ENCODE assay signal across 8 cellular contexts in genomic region chr19:41928221-41928683, GRCh38. TPM values are rescaled to one million over a fixed set of nuclear protein-coding genes. Genes with fewer than 3 reads are reported as not detected.
A peak's percentile ranks its signal among the peaks of the same experiment; 100 is the strongest.
DNase-seq lines count a peak whose midpoint lies in the region; ATAC-seq, FAIRE-seq and TF ChIP-seq lines count a peak whose summit lies in the region.

TSS of gene ERFL (minus strand) at chr19:41928449. CDS start at chr19:41912919, 15,530 bp downstream.

- POLR2A ChIA-PET in A549 (lab: Yijun Ruan, JAX) = interaction anchor here (0.6 to 1.0 kb wide), 2 partner anchors 55 to 68 kb away, joined by 3 to 5 read pairs; partner anchors contain the start of gene RPS19

- peak within 1 kb of the TSS; percentile 99 for H3K4me2 ChIP-seq in A549

- no peak within 1 kb of the TSS for H3K4me3 Mint-ChIP-seq in T-helper 17 cell

- H3K27ac Mint-ChIP-seq in T-helper 17 cell = no peak within 1 kb of the TSS

- TF ChIP-seq POLR2A in A549 (IDR thresholded peaks at IDR 0.05; ENCODE audit: low read length) = no peak
- TF ChIP-seq POLR2A in gastrocnemius medialis (IDR thresholded peaks at IDR 0.05) = no peak

- peaks cover 18% of the 10 kb centered on the region for H3K4me1 Mint-ChIP-seq in T-helper 17 cell

- H3K9me3 ChIP-seq in A549 (no peaks in the 10 kb centered on the region), T-helper 17 cell (ENCODE audit: control insufficient read depth, low read length, poor library complexity, severe bottlenecking) (no peaks in the 10 kb centered on the region), gastrocnemius medialis (no peaks in the 10 kb centered on the region)

- in situ Hi-C loops in gastrocnemius medialis (cut with MboI; ENCODE audit: low sequenced_read_pairs in 4 of 4) = no loop called here

- DNase-seq in A549 (ENCODE audit: low read depth in 1 of 2, low spot score in 1 of 2) = no peak
- DNase-seq in T-helper 17 cell = no peak
- DNase-seq in fibroblast of villous mesenchyme (ENCODE audit: low read depth) = peak; percentile 8
- DNase-seq in gastrocnemius medialis = no peak

- intact Hi-C loops in gastrocnemius medialis (cut with DNase I; ENCODE audit: low total_unique reads) = no loop called here

- CTCF ChIA-PET in A549 (lab: Yijun Ruan, JAX) = interaction anchor here (0.9 to 9.9 kb wide), 8 partner anchors 9 to 93 kb away, joined by 3 to 163 read pairs (median 5); partner anchors contain the start of genes CD79A and RABAC1

- H3K36me3 ChIP-seq in gastrocnemius medialis = no peaks in the 10 kb centered on the region

- H3K27me3 Mint-ChIP-seq in T-helper 17 cell = peaks cover 3% of the 10 kb centered on the region

- H3K4me1 ChIP-seq in A549 (peaks cover 13% of the 10 kb centered on the region; the same call in 1 of the 3 replicates), gastrocnemius medialis (peaks cover 0 to 9% of the 10 kb centered on the region in 2 donors)

- 1% methylated on average over 49 of the region's 49 CpGs for WGBS in A549 (ENCODE audit: missing lambda C conversion rate)

- H3K4me3 ChIP-seq in A549 (peak within 1 kb of the TSS; percentile 59), GM12875 (ENCODE audit: low read depth, low read length) (peak within 1 kb of the TSS; percentile 54), fibroblast of villous mesenchyme (ENCODE audit: low read depth, low read length) (peak within 1 kb of the TSS; percentile 58), gastrocnemius medialis (peak within 1 kb of the TSS in 3 of 4 donors; percentile 26 to 39 (median 34))

- H3K27ac ChIP-seq in A549 (peak within 1 kb of the TSS; percentile 29 to 77; a peak in 4 of 6 replicates), gastrocnemius medialis (no peak within 1 kb of the TSS)

- TF ChIP-seq RAD21 in A549 (conservative IDR thresholded peaks at IDR 0.05 in 1 of 2, IDR thresholded peaks at IDR 0.05 in 1 of 2) = no peak

- peaks cover 7% of the 10 kb centered on the region for H3K36me3 Mint-ChIP-seq in T-helper 17 cell (ENCODE audit: low read depth)

- ATAC-seq in A549 (peak; percentile 33 to 61), T-helper 17 cell (peak; percentile 47), gastrocnemius medialis (no peak), GM18502 (IDR thresholded peaks at IDR 0.05; ENCODE audit: poor library complexity, unreplicated experiment) (no peak), HG03469 (IDR thresholded peaks at IDR 0.05; ENCODE audit: unreplicated experiment) (no peak), HG02610 (IDR thresholded peaks at IDR 0.05; ENCODE audit: unreplicated experiment) (no peak)

- TF ChIP-seq CTCF in A549 (IDR thresholded peaks at IDR 0.05) = 0 out of 3 replicates have a peak, but pooled peaks have one; percentile 21
- no peak for TF ChIP-seq CTCF in GM12875 (IDR thresholded peaks at IDR 0.05; ENCODE audit: borderline replicate concordance, insufficient read depth, low read depth, low read length)
- no peak for TF ChIP-seq CTCF in fibroblast of villous mesenchyme (IDR thresholded peaks at IDR 0.05; ENCODE audit: insufficient read depth, low read depth, low read length)
- no peak for TF ChIP-seq CTCF in gastrocnemius medialis (IDR thresholded peaks at IDR 0.05 in 4 of 5, conservative IDR thresholded peaks at IDR 0.05 in 1 of 5)

- no peak for FAIRE-seq in A549 (lab: Jason Lieb, UNC)

- no peak for TF ChIP-seq EP300 in A549 (IDR thresholded peaks at IDR 0.05)

- H3K27me3 ChIP-seq in gastrocnemius medialis = peaks cover 87 to 95% (median 92%) of the 10 kb centered on the region in 3 donors

TF ChIP-seq in A549, 52 proteins besides CTCF, POLR2A, EP300 and RAD21:
- no peak for TF ChIP-seq CBX2 (IDR thresholded peaks at IDR 0.05; ENCODE audit: borderline replicate concordance, low read depth)
- TF ChIP-seq SMC3 (IDR thresholded peaks at IDR 0.05) = 0 out of 3 replicates have a peak, but pooled peaks have one; percentile 2
- no peak for TF ChIP-seq HOXA7 (CRISPR knock-in tag; IDR thresholded peaks at IDR 0.05)
- TF ChIP-seq JUN (IDR thresholded peaks at IDR 0.05) = no peak
- TF ChIP-seq HOXB13 (CRISPR knock-in tag; IDR thresholded peaks at IDR 0.05; ENCODE audit: low read depth) = no peak

RNA-seq across cellular contexts. Expression of gene ERFL, which starts in this region (rescaled TPM):
- polyA plus RNA-seq in A549 (2011; rRNA removed) (0.19 and 0.21 TPM in 2 replicates), A549 (2017; fragmentation: RNase III; extraction: RNeasy Plus Mini Kit Qiagen cat#74134 plus additional on column Dnase treatment) (0.10 to 0.20 TPM (median 0.15 TPM) in 3 replicates)
- polyA plus RNA-seq in A549 (2012; cell fraction: cytosol; rRNA removed) = 0.07 and 0.08 TPM in 2 replicates
- polyA plus RNA-seq in A549 (2012; cell fraction: nucleus; rRNA removed) = 0.50 and 0.82 TPM in 2 replicates
- polyA minus RNA-seq in A549 (2011; rRNA and poly(A)+ RNA removed) = 0.17 TPM in 1 of 2 replicates, not detected in the other
- total RNA-seq in T-helper 17 cell (1 to 10 TPM; 2.4 to 3.1 TPM), fibroblast of villous mesenchyme (under 0.01 TPM in 1 of 2 replicates, not detected in the other), gastrocnemius medialis (not detected)

Comparison
In these comparisons a context has a peak if more than half of its experiments do, and no peak if none do; other contexts are left out.
1. Peak in ATAC-seq, H3K4me3 ChIP-seq, H3K27ac ChIP-seq and H3K4me2 ChIP-seq in A549; RNA of the gene not detected or under 1 TPM.
2. Peak in DNase-seq and H3K4me3 ChIP-seq in fibroblast of villous mesenchyme; RNA of the gene not detected or under 1 TPM.